Comparison of ENCODE assay signal across 18 cellular contexts in the genomic region with DNA sequence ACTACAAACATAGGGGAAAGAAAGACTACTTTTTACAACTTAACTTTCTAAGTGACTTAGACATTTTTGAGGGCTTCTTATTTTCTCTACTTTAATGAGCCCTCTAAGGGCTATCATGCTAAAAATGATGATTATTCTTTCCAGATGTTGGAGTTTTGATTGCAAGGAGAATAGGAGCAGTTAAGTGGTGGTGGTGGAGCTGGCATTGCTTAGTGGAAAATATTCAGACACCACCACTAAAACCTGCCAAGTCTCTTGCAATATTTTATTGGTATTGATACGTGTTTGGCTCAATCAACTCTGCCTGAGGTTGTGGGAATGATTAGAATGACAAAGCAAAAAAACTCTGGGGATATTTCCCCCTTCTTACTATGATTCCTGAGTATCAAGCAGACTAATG.
DNase-seq lines count a peak whose midpoint lies in the region; ATAC-seq and TF ChIP-seq lines count a peak whose summit lies in the region.
"Had no signal": no experiment of that assay in that cellular context is flagged by ENCODE, and none has a peak within 500 bp of the region (broad histone marks: within the 10 kb centered on the region; RNA-seq: fewer than 3 reads in every experiment).

No MANE protein-coding gene starts in this region.

- ATAC-seq in GM21528 (IDR thresholded peaks at IDR 0.05; ENCODE audit: low FRiP score, unreplicated experiment), result no peak
- ATAC-seq: CD8-positive, alpha-beta T cell had no signal

- H3K4me3 Mint-ChIP-seq in nephron progenitor cell, result no peak overlapping the region
- H3K4me3 Mint-ChIP-seq: CD8-positive, alpha-beta T cell had no signal

- no peaks in the 10 kb centered on the region for H3K36me3 Mint-ChIP-seq in nephron progenitor cell (ENCODE audit: low read depth)
- H3K36me3 Mint-ChIP-seq: CD8-positive, alpha-beta T cell had no signal

- H3K9me3 ChIP-seq in adipocyte (ENCODE audit: control insufficient read depth, low read length), result peaks cover 36% of the 10 kb centered on the region
- H3K9me3 ChIP-seq: HAP-1 had no signal

- no peaks in the 10 kb centered on the region for H3K27me3 ChIP-seq in adipocyte (replicated peaks; ENCODE audit: control insufficient read depth, insufficient read depth, low read length)
- H3K27me3 ChIP-seq: BLaER1 treated with 17β-estradiol and CSF1 and Interleukin-3, amounts not matched to agents 10 nM and 100 nM had no signal

- no peak overlapping the region for H3K27ac Mint-ChIP-seq in nephron progenitor cell
- H3K27ac Mint-ChIP-seq: CD8-positive, alpha-beta T cell had no signal

- no peak overlapping the region for H3K4me3 ChIP-seq in adipocyte (ENCODE audit: low read length)
- H3K4me3 ChIP-seq: BLaER1 treated with 17β-estradiol and CSF1 and Interleukin-3, amounts not matched to agents 10 nM and 100 nM; HAP-1; PC-9 had no signal

- peaks cover 24% of the 10 kb centered on the region for H3K9me3 Mint-ChIP-seq in nephron progenitor cell

- no peak for TF ChIP-seq CTCF in nephron progenitor cell (IDR thresholded peaks at IDR 0.05)

- DNase-seq in EH (ENCODE audit: low read depth) (peak; percentile 44), adipocyte (ENCODE audit: low read depth) (peak; percentile 80), fibroblast of the conjunctiva (ENCODE audit: low read depth) (peak; percentile 87), KG1 (lab: John Stamatoyannopoulos, UW) (no peak), nephron progenitor cell (no peak)
- no peak for DNase-seq in stimulated activated CD4-positive, alpha-beta T cell treated with anti-CD3 and anti-CD28 coated beads, Interleukin-4, amount 100 ng/mL, for 24 hours
- DNase-seq: Calu3; CD8-positive, alpha-beta T cell; Karpas-422; NCI-H1048; NCI-H146; NCI-H2029 treated with DMSO at 0.1 percent for 48 hours; NCI-H2171; NCI-H526; PC-9 had no signal

- no peaks in the 10 kb centered on the region for H3K4me1 Mint-ChIP-seq in nephron progenitor cell

- peaks cover 18% of the 10 kb centered on the region for H3K4me1 ChIP-seq in adipocyte (ENCODE audit: control insufficient read depth, insufficient read depth, low read length)
- H3K4me1 ChIP-seq: BLaER1 treated with 17β-estradiol and CSF1 and Interleukin-3, amounts not matched to agents 10 nM and 100 nM; HAP-1 had no signal

- peak overlapping the region; percentile 52 for H3K9ac ChIP-seq in adipocyte (ENCODE audit: low read length)
- H3K9ac ChIP-seq: BLaER1 treated with 17β-estradiol and CSF1 and Interleukin-3, amounts not matched to agents 10 nM and 100 nM had no signal

- peaks cover 12% of the 10 kb centered on the region for H3K27me3 Mint-ChIP-seq in nephron progenitor cell (ENCODE audit: low read depth, poor library complexity)

- H3K36me3 ChIP-seq in adipocyte (ENCODE audit: control insufficient read depth, insufficient read depth, low read length, severe bottlenecking), result no peaks in the 10 kb centered on the region
- H3K36me3 ChIP-seq: BLaER1 treated with 17β-estradiol and CSF1 and Interleukin-3, amounts not matched to agents 10 nM and 100 nM; HAP-1 had no signal

Comparison
In these comparisons a context has a peak if more than half of its experiments do, and no peak if none do; other contexts are left out.
1. DNase-seq: peak in EH (single experiment), adipocyte (single experiment) and fibroblast of the conjunctiva (single experiment); none in KG1 (single experiment), nephron progenitor cell (single experiment) and stimulated activated CD4-positive, alpha-beta T cell treated with anti-CD3 and anti-CD28 coated beads, Interleukin-4, amount 100 ng/mL, for 24 hours (single experiment).